1 cellular context compared by ENCODE assay signal in the genomic region with DNA sequence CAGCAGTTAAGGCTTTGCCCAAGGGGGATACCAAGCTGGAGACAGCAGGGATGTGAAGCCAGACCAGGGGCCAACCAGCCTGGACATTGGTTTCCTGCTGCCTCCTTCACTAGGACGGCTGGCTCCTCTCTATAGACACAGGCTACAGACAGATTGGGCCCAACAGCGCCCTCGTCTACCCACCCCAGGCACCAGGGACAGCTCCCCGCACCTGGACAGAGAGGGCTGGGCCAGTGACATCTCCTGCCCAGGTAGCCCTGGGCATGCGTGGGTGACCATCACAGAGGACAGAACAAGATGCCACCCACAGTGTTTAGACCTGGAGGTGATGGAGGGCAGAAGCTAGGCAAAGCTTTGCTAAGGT.
TF ChIP-seq lines count a peak whose summit lies in the region.

No MANE protein-coding gene starts in this region.

TF ChIP-seq in HCT116, 20 proteins besides CTCF, POLR2A, EP300 and RAD21 (continued from another document):
- no peak for TF ChIP-seq EGR1 (IDR thresholded peaks at IDR 0.05; ENCODE audit: low read depth)
- no peak for TF ChIP-seq SRF (IDR thresholded peaks at IDR 0.05; ENCODE audit: low read depth)
